23 cellular contexts compared by ENCODE assay signal in the genomic region with DNA sequence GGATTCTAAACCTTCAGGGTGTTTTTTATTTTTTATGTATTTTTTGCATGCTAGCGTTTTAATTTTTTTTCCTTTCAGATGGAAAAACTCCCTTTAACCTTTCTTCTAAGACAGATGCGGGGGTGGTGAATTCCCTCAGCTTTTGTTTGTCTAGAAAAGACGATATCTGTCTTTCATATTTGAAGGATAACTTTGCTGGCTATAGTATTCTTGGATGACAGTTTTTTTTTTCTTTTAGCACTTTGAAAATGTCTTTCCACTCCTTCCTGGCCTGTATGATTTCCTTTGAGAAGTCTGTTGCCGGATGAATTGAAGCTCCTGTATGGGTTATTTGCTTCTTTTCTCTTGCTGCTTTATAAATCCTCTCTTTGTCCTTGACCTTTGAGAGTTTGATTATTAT.
"Had no signal": no experiment of that assay in that cellular context is flagged by ENCODE, and none has a peak within 500 bp of the region (broad histone marks: within the 10 kb centered on the region; RNA-seq: fewer than 3 reads in every experiment).

No MANE protein-coding gene starts in this region.

- DNase-seq: colonic mucosa; cortex of kidney; dermis blood vessel endothelial cell; dorsolateral prefrontal cortex; effector CD4-positive, alpha-beta T cell; effector CD8-positive, alpha-beta T cell; effector memory CD4-positive, alpha-beta T cell; effector memory CD8-positive, alpha-beta T cell; endodermal cell; erythroblast; esophagus squamous epithelium; foreskin fibroblast; foreskin keratinocyte; foreskin melanocyte; gastrocnemius medialis; glutamatergic neuron; heart left ventricle; heart right ventricle had no signal

- H3K4me1 ChIP-seq: colonic mucosa, foreskin keratinocyte had no signal

- H3K36me3 ChIP-seq: colonic mucosa, esophagus muscularis mucosa, esophagus squamous epithelium, gastrocnemius medialis, gastroesophageal sphincter, heart left ventricle, heart right ventricle had no signal

- ATAC-seq: effector memory CD8-positive, alpha-beta T cell; esophagus mucosa; foreskin keratinocyte; gastrocnemius medialis; gastroesophageal sphincter; heart left ventricle; heart right ventricle had no signal

- H3K4me3 ChIP-seq: colonic mucosa, coronary artery, dorsolateral prefrontal cortex, esophagus muscularis mucosa, esophagus squamous epithelium, gastroesophageal sphincter, heart left ventricle, heart right ventricle had no signal

- H3K27ac ChIP-seq: colonic mucosa, coronary artery, dorsolateral prefrontal cortex, epithelial cell of prostate, esophagus squamous epithelium, foreskin keratinocyte, gastrocnemius medialis, gastroesophageal sphincter, heart left ventricle, heart right ventricle had no signal

- H3K9me3 ChIP-seq: colonic mucosa, gastrocnemius medialis had no signal
